Comparison of ENCODE assay signal across 8 cellular contexts in genomic region chrX:46587158-46587557, GRCh38. TPM values are rescaled to one million over a fixed set of nuclear protein-coding genes. Genes with fewer than 3 reads are reported as not detected.
A peak's percentile ranks its signal among the peaks of the same experiment; 100 is the strongest.
DNase-seq lines count a peak whose midpoint lies in the region; ATAC-seq and TF ChIP-seq lines count a peak whose summit lies in the region.

No MANE protein-coding gene starts in this region.

- no peaks in the 10 kb centered on the region for H3K36me3 ChIP-seq in CD8-positive, alpha-beta memory T cell (ENCODE audit: insufficient read depth, low read length)
- no peaks in the 10 kb centered on the region for H3K36me3 ChIP-seq in OCI-LY7 (ENCODE audit: insufficient read depth, low read length)

- peak overlapping the region; percentile 48 for H3K4me2 ChIP-seq in OCI-LY7 (ENCODE audit: low read length)

- no peaks in the 10 kb centered on the region for H3K9me3 ChIP-seq in CD8-positive, alpha-beta memory T cell (ENCODE audit: low read length)
- H3K9me3 ChIP-seq in OCI-LY7 (ENCODE audit: low read length), result no peaks in the 10 kb centered on the region

- peak; percentile 74 for ATAC-seq in GM21390 (IDR thresholded peaks at IDR 0.05; ENCODE audit: unreplicated experiment)

- H3K27me3 Mint-ChIP-seq in CD8-positive, alpha-beta memory T cell, result peaks cover 0 to 2% of the 10 kb centered on the region in 2 donors

- peak overlapping the region in 7 of 8 donors; percentile 17 to 79 (median 70) for H3K27ac Mint-ChIP-seq in CD8-positive, alpha-beta memory T cell

- no peaks in the 10 kb centered on the region for H3K9me3 Mint-ChIP-seq in CD8-positive, alpha-beta memory T cell

- H4K20me1 ChIP-seq in OCI-LY7 (ENCODE audit: insufficient read depth, low read length), result no peaks in the 10 kb centered on the region

- no peaks in the 10 kb centered on the region for H3K27me3 ChIP-seq in CD8-positive, alpha-beta memory T cell (ENCODE audit: insufficient read depth, low read length, poor library complexity, severe bottlenecking)

- H3K79me2 ChIP-seq in OCI-LY7 (ENCODE audit: insufficient read depth, low read depth, low read length), result no peaks in the 10 kb centered on the region; the same call in 1 of the 2 replicates

- intact Hi-C loops in OCI-LY7 (cut with micrococcal nuclease; ENCODE audit: unreplicated experiment) (no loop called here), lower leg skin (cut with DNase I; ENCODE audit: low total_unique reads) (no loop called here)

- peaks cover 25% of the 10 kb centered on the region for H3K4me1 ChIP-seq in CD8-positive, alpha-beta memory T cell (ENCODE audit: insufficient read depth, low read length)
- peaks cover 28% of the 10 kb centered on the region for H3K4me1 ChIP-seq in OCI-LY7 (ENCODE audit: insufficient read depth, low read length, poor library complexity, severe bottlenecking)

- no peak for TF ChIP-seq POLR2A in lower leg skin (IDR thresholded peaks at IDR 0.05)

- no peak overlapping the region; the same call in 1 of the 2 replicates for H2AFZ ChIP-seq in OCI-LY7 (ENCODE audit: low read length)

- POLR2A ChIA-PET in CD8-positive, alpha-beta memory T cell (lab: Charles Lee), result interaction anchor here (0.8 to 2.2 kb wide), 2 partner anchors 13 to 14 kb away, joined by 3 to 6 read pairs; no protein-coding TSS in a partner anchor
- POLR2A ChIA-PET in OCI-LY7 (lab: Charles Lee), result interaction anchor here (0.9 to 1.4 kb wide), 4 partner anchors 10 to 25 kb away, joined by 3 to 6 read pairs (median 6); no protein-coding TSS in a partner anchor

- DNase-seq in CD8-positive, alpha-beta memory T cell, result no peak
- DNase-seq in OCI-LY7 (ENCODE audit: low spot score) (no peak), fibroblast of gingiva (ENCODE audit: low read depth) (peak; percentile 33), lower leg skin (ENCODE audit: low spot score in 2 of 2) (no peak), occipital lobe (lab: John Stamatoyannopoulos, UW) (no peak), NCI-H345 (lab: John Stamatoyannopoulos, UW) (no peak), superior temporal gyrus (ENCODE audit: extremely low spot score) (no peak)

- 33 to 44% methylated on average over 5 of the region's 5 CpGs for WGBS in lower leg skin, 2 donors

- no peak for TF ChIP-seq CTCF in OCI-LY7 (conservative IDR thresholded peaks at IDR 0.05; ENCODE audit: low read length)
- no peak for TF ChIP-seq CTCF in lower leg skin (IDR thresholded peaks at IDR 0.05)

- BruUV-seq in OCI-LY7 (replicated peaks; lab: Mats Ljungman, UMichigan), result no TSS peak

- H3K36me3 Mint-ChIP-seq in CD8-positive, alpha-beta memory T cell, result peaks cover 0 to 4% (median 2%) of the 10 kb centered on the region in 3 donors

- no peak overlapping the region for H3K4me3 ChIP-seq in CD8-positive, alpha-beta memory T cell (ENCODE audit: low read length)
- H3K4me3 ChIP-seq in OCI-LY7 (ENCODE audit: low read depth, low read length, poor library complexity, severe bottlenecking) (peak overlapping the region; percentile 24), lower leg skin (ENCODE audit: low read depth, poor library complexity, severe bottlenecking) (no peak overlapping the region)

- H3K27ac ChIP-seq in CD8-positive, alpha-beta memory T cell (ENCODE audit: low read depth, low read length), result no peak overlapping the region
- H3K27ac ChIP-seq in OCI-LY7 (ENCODE audit: low read depth, low read length, poor library complexity, severe bottlenecking), result no peak overlapping the region

- CTCF ChIA-PET in CD8-positive, alpha-beta memory T cell (lab: Charles Lee), result interaction anchor here (0.9 to 1.6 kb wide), 2 partner anchors 13 to 15 kb away, joined by 3 to 7 read pairs; no protein-coding TSS in a partner anchor
- CTCF ChIA-PET in OCI-LY7 (lab: Charles Lee; ENCODE audit: unreplicated experiment), result interaction anchor here (0.6 kb wide), 1 partner anchor 247 kb away, joined by 6 read pairs; no protein-coding TSS in a partner anchor

- H3K9me2 ChIP-seq in OCI-LY7 (ENCODE audit: insufficient read depth, low read length), result no peaks in the 10 kb centered on the region

- H3K4me1 Mint-ChIP-seq in CD8-positive, alpha-beta memory T cell, result peaks cover 21 to 61% (median 59%) of the 10 kb centered on the region in 3 donors

- peak overlapping the region in 5 of 7 donors; percentile 26 to 76 (median 47) for H3K4me3 Mint-ChIP-seq in CD8-positive, alpha-beta memory T cell

RNA-seq across cellular contexts. Expression of gene CHST7, which starts 13.6 kb away (rescaled TPM):
- total RNA-seq in CD8-positive, alpha-beta memory T cell, result 1 to 10 TPM; 3.5 to 3.9 TPM
- 8.0 TPM for polyA plus RNA-seq in CD8-positive, alpha-beta memory T cell
- 5.3 and 7.5 TPM in 2 replicates for total RNA-seq in OCI-LY7 (2014; rRNA removed; shearing (Covaris generic))
- total RNA-seq in OCI-LY7 (2022) (2.0 and 2.8 TPM in 2 replicates), lower leg skin (10 to 100 TPM; 11.5 to 36.4 (median 19.6) TPM), occipital lobe (6.7 TPM)

RNA-seq across cellular contexts. Expression of gene ZNF674, which starts 41.9 kb away (rescaled TPM):
- total RNA-seq in CD8-positive, alpha-beta memory T cell, result 1 to 10 TPM; 2.7 to 2.8 TPM
- 1.3 TPM for polyA plus RNA-seq in CD8-positive, alpha-beta memory T cell
- total RNA-seq in OCI-LY7 (2014; rRNA removed; shearing (Covaris generic)), result 5.4 and 9.8 TPM in 2 replicates
- total RNA-seq in OCI-LY7 (2022) (3.6 and 5.5 TPM in 2 replicates), lower leg skin (1 to 10 TPM in 3 of 4 donors, under 1 TPM in 1; 0.76 to 2.3 (median 2.0) TPM), occipital lobe (13.9 TPM)
